In the genomic region with DNA sequence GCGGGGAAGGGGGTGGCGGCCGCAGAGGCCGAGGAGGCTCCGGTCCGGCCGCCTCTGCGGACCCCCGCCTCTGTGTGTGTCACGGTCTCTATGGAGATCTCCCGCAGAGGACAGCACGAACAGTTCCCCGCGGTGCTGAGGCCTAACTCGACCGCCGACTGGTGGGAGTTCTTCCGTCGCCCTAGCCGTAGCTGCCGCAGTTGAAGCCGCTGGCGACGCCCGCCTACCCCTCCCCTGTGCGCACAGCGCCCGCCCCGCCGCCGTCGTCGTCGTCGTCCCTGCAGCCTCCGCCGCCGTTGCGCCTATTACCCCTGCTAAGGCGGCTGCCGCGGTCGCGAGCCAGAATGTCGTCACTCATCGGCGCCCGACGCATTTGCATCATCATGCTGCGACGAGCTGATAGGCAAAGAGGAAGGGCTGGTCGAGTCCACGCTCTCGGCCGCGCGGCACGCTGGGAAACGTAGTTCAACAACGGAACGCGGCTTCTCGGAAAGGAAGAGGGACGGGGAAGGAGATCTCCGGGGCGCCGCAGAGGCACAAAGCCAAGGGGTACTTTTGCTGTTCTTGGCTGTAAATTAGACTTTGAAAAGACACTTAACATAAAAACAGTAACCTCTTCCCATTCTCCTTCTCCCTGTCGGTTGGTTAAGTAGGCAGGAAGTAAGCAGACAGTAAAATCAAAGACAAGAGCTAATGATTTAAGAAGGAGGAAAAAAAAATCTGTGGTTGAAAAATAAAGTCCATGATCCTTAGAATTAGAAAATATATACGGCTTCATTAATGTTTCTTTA, we compare ENCODE assay signal across 8 cellular contexts. TPM values are rescaled to one million over a fixed set of nuclear protein-coding genes. Genes with fewer than 3 reads are reported as not detected.
A peak's percentile ranks its signal among the peaks of the same experiment; 100 is the strongest.
DNase-seq lines count a peak whose midpoint lies in the region; TF ChIP-seq lines count a peak whose summit lies in the region.

A gene (minus strand): TSS at position 346 of the 791 bp plus-strand sequence. CDS start 538 bp downstream, outside the sequence.

- H3K4me1 ChIP-seq in neuron (ENCODE audit: insufficient read depth, low read length) (peaks cover 8% of the 10 kb centered on the region), subcutaneous abdominal adipose tissue (ENCODE audit: control insufficient read depth in 5 of 5, insufficient read depth in 5 of 5, low read length in 5 of 5) (peaks cover 0 to 39% (median 29%) of the 10 kb centered on the region in 5 donors)

- H3K27ac ChIP-seq in subcutaneous abdominal adipose tissue (ENCODE audit: low read depth, low read length) = peak within 1 kb of the TSS; percentile 100

- in situ Hi-C loops in SK-MEL-5 (cut with HindIII; ENCODE audit: low pct_unique_long_range_greater_than_20kb, low sequenced_read_pairs) = no loop called here

- H3K9ac ChIP-seq in subcutaneous abdominal adipose tissue (ENCODE audit: low read length in 5 of 5) = peak within 1 kb of the TSS; percentile 63 to 100 (median 99)

- H3K36me3 ChIP-seq in neuron (ENCODE audit: insufficient read depth, low read length) (no peaks in the 10 kb centered on the region), subcutaneous abdominal adipose tissue (ENCODE audit: control insufficient read depth in 5 of 5, insufficient read depth in 5 of 5, low read length in 5 of 5) (no peaks in the 10 kb centered on the region)

- H3K4me3 ChIP-seq in neuron (ENCODE audit: low read length) (peak within 1 kb of the TSS; percentile 94), subcutaneous abdominal adipose tissue (ENCODE audit: low read depth in 1 of 5, low read length in 5 of 5) (peak within 1 kb of the TSS; percentile 79 to 92 (median 86))

- H3K9me3 ChIP-seq in neuron (ENCODE audit: low read length) (no peaks in the 10 kb centered on the region), subcutaneous abdominal adipose tissue (ENCODE audit: control insufficient read depth in 5 of 5, low read length in 5 of 5) (no peaks in the 10 kb centered on the region)

- H3K27me3 ChIP-seq in neuron (ENCODE audit: insufficient read depth, low read length) (no peaks in the 10 kb centered on the region), subcutaneous abdominal adipose tissue (ENCODE audit: control insufficient read depth in 5 of 5, insufficient read depth in 4 of 5, low read length in 5 of 5) (no peaks in the 10 kb centered on the region)

- DNase-seq in GF-D8 (lab: John Stamatoyannopoulos, UW) (peak; percentile 90), HEK293T (ENCODE audit: extremely low spot score) (peak; percentile 97), MV-4-11 (lab: John Stamatoyannopoulos, UW) (peak; percentile 96), SK-MEL-5 (ENCODE audit: low read depth, low spot score) (peak; percentile 100), foreskin melanocyte (peak; percentile 99)
- peak; percentile 100 for DNase-seq in activated naive CD4-positive, alpha-beta T cell treated with Interleukin-2 at 50 U/mL for 16 hours

- CTCF ChIA-PET in HEK293T (lab: Yijun Ruan, JAX) = no interaction called here

- H2AFZ ChIP-seq in neuron (ENCODE audit: low read depth, low read length) = peak within 1 kb of the TSS; percentile 98

- POLR2A ChIA-PET in HEK293T (lab: Yijun Ruan, JAX) = interaction anchor here (0.7 to 2.2 kb wide), 20 partner anchors 8 to 106 kb away, joined by 3 to 10 read pairs (median 3); a partner anchor contains a TSS

TF ChIP-seq in HEK293T, 16 proteins besides CTCF, POLR2A, EP300 and RAD21:
- TF ChIP-seq CTBP1 (IDR thresholded peaks at IDR 0.05; ENCODE audit: borderline replicate concordance) (peak; percentile 75; the same call in 1 of the 2 replicates), L3MBTL2 (conservative IDR thresholded peaks at IDR 0.05) (no peak; the same call in 1 of the 2 replicates), ZNF384 (IDR thresholded peaks at IDR 0.05) (peak; percentile 16; the same call in 1 of the 2 replicates), FOXA1 (IDR thresholded peaks at IDR 0.05) (no peak), TARDBP (IDR thresholded peaks at IDR 0.05) (no peak), ELF4 (IDR thresholded peaks at IDR 0.05) (peak; percentile 91), SUZ12 (IDR thresholded peaks at IDR 0.05) (no peak; the same call in 1 of the 2 replicates), NFRKB (IDR thresholded peaks at IDR 0.05) (no peak), FOXK2 (IDR thresholded peaks at IDR 0.05) (no peak), LEF1 (IDR thresholded peaks at IDR 0.05; ENCODE audit: borderline replicate concordance) (no peak), FOXM1 (IDR thresholded peaks at IDR 0.05; ENCODE audit: borderline replicate concordance) (no peak), BHLHE40 (IDR thresholded peaks at IDR 0.05; ENCODE audit: borderline replicate concordance) (no peak), SP1 (IDR thresholded peaks at IDR 0.05) (no peak), ARNT (IDR thresholded peaks at IDR 0.05) (no peak), HDGF (IDR thresholded peaks at IDR 0.05; ENCODE audit: borderline replicate concordance) (no peak)
- TF ChIP-seq, protein P1, sequence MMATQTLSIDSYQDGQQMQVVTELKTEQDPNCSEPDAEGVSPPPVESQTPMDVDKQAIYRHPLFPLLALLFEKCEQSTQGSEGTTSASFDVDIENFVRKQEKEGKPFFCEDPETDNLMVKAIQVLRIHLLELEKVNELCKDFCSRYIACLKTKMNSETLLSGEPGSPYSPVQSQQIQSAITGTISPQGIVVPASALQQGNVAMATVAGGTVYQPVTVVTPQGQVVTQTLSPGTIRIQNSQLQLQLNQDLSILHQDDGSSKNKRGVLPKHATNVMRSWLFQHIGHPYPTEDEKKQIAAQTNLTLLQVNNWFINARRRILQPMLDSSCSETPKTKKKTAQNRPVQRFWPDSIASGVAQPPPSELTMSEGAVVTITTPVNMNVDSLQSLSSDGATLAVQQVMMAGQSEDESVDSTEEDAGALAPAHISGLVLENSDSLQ (IDR thresholded peaks at IDR 0.05) = peak; percentile 67
TF ChIP-seq in HEK293T: peak in this region for 4.

RNA-seq across cellular contexts. Expression of the gene that starts here (rescaled TPM):
- total RNA-seq in SK-MEL-5 (2014; rRNA removed; shearing (Covaris generic)) = 42.1 and 49.0 TPM in 2 replicates
- polyA plus RNA-seq in SK-MEL-5 (2015; cell fraction: cytosol; rRNA removed) = 37.1 and 56.7 TPM in 2 replicates
- 72.9 and 80.1 TPM in 2 replicates for polyA plus RNA-seq in SK-MEL-5 (2015; cell fraction: nucleus; rRNA removed)

Comparison
In these comparisons a context has a peak if more than half of its experiments do, and no peak if none do; other contexts are left out.
1. Peak in every context shown above with its lines: DNase-seq, H3K4me3 ChIP-seq and H3K27ac ChIP-seq.